In genomic region chr16:86639354-86639753, GRCh38 we compare ENCODE assay signal across 34 cellular contexts.
"Had no signal": no experiment of that assay in that cellular context is flagged by ENCODE, and none has a peak within 500 bp of the region (broad histone marks: within the 10 kb centered on the region; RNA-seq: fewer than 3 reads in every experiment).

No MANE protein-coding gene starts in this region.

- DNase-seq: activated CD4-positive, alpha-beta memory T cell treated with anti-CD3 and anti-CD28 coated beads, Interleukin-2, amount 10 ng/mL, durations not matched to agents 7 days and 5 days; activated CD4-positive, alpha-beta T cell treated with anti-CD3 and anti-CD28 coated beads for 1 hour; activated CD4-positive, alpha-beta T cell treated with anti-CD3 and anti-CD28 coated beads for 48 hours; activated CD4-positive, CD25-positive, alpha-beta regulatory T cell; activated CD8-positive, alpha-beta memory T cell treated with anti-CD3 and anti-CD28 coated beads for 24 hours; activated CD8-positive, alpha-beta memory T cell treated with anti-CD3 and anti-CD28 coated beads, Interleukin-2, amount 10 ng/mL, durations not matched to agents 7 days and 5 days; activated CD8-positive, alpha-beta memory T cell treated with anti-CD3 and anti-CD28 coated beads, Interleukin-2, amount 50 U/mL, for 48 hours; activated effector memory CD4-positive, alpha-beta T cell treated with anti-CD3 and anti-CD28 coated beads, Interleukin-2, amount 50 U/mL, for 16 hours; activated naive CD4-positive, alpha-beta T cell; activated naive CD4-positive, alpha-beta T cell treated with anti-CD3 and anti-CD28 coated beads, Interleukin-2, amount 50 U/mL, for 16 hours; activated naive CD8-positive, alpha-beta T cell treated with anti-CD3 and anti-CD28 coated beads for 36 hours; activated T-cell treated with anti-CD3 and anti-CD28 coated beads, Interleukin-2, amount 50 U/mL, for 72 hours; amniotic stem cell; brain microvascular endothelial cell; Kasumi-1; KG1; MG63; NCI-H1048; NCI-H1105 treated with DMSO at 0.1 percent for 48 hours; NCI-H146; NCI-H187; NCI-H2029 treated with DMSO at 0.1 percent for 48 hours; NCI-H2107; NCI-H2171; NCI-H510A; NCI-H526; NCI-H748 treated with DMSO at 0.1 percent for 48 hours; NK-92 treated with Interleukin-12 subunit alpha and Interleukin-12 subunit beta, amount 100 ng/mL, for 24 hours; PC-3; Peyer's patch; RPMI8226; T1000; WERI-Rb-1 had no signal

- H3K27ac ChIP-seq: brain microvascular endothelial cell, Peyer's patch, WERI-Rb-1 had no signal

- H3K4me1 ChIP-seq: Peyer's patch had no signal

- H3K36me3 ChIP-seq: brain microvascular endothelial cell, MG63, Peyer's patch, WERI-Rb-1 had no signal

- ATAC-seq: activated CD8-positive, alpha-beta memory T cell treated with anti-CD3 and anti-CD28 coated beads, Interleukin-2, amount 10 ng/mL, durations not matched to agents 7 days and 5 days; activated T-cell treated with anti-CD3 and anti-CD28 coated beads, Interleukin-2, amount 50 U/mL, for 72 hours; activated T-helper 17 cell treated with anti-CD3 and anti-CD28 coated beads, Interleukin-2, amount 50 U/mL, for 72 hours; PC-3 had no signal

- H3K9me3 ChIP-seq: Peyer's patch had no signal

- H3K4me3 ChIP-seq: MG63, Peyer's patch had no signal

- H3K27me3 ChIP-seq: brain microvascular endothelial cell, MG63, Peyer's patch had no signal
